In genomic region chr20:50032955-50033666, GRCh38 we compare ENCODE assay signal across 1 cellular context.
TF ChIP-seq lines count a peak whose summit lies in the region.

No MANE protein-coding gene starts in this region.

TF ChIP-seq in K562, 482 proteins besides CTCF, POLR2A, EP300 and RAD21:
- TF ChIP-seq SOX6 (IDR thresholded peaks at IDR 0.05): no peak
- TF ChIP-seq ZNF121 (CRISPR knock-in tag; conservative IDR thresholded peaks at IDR 0.05): peak; percentile 54
